ENCODE assay signal across 8 cellular contexts in genomic region chr3:155870945-155871745, GRCh38. TPM values are rescaled to one million over a fixed set of nuclear protein-coding genes. Genes with fewer than 3 reads are reported as not detected.
DNase-seq lines count a peak whose midpoint lies in the region; ATAC-seq and TF ChIP-seq lines count a peak whose summit lies in the region.

No MANE protein-coding gene starts in this region.

- no peaks in the 10 kb centered on the region for H3K36me3 ChIP-seq in right atrium auricular region

- peak overlapping the region; percentile 79 for H3K27ac ChIP-seq in CD4-positive, alpha-beta T cell (ENCODE audit: low read depth, low read length)
- peak overlapping the region; percentile 92 to 97 for H3K27ac ChIP-seq in right atrium auricular region

- H3K4me1 Mint-ChIP-seq in CD4-positive, alpha-beta T cell (ENCODE audit: low read depth) = peaks cover 40% of the 10 kb centered on the region

- no peaks in the 10 kb centered on the region for H3K27me3 ChIP-seq in CD4-positive, alpha-beta T cell (ENCODE audit: control insufficient read depth, insufficient read depth, low read length)
- H3K27me3 ChIP-seq in right atrium auricular region = no peaks in the 10 kb centered on the region

- H3K4me3 ChIP-seq in right atrium auricular region (peak overlapping the region; percentile 97 to 98), retinal pigment epithelial cell (ENCODE audit: low read length) (peak overlapping the region; percentile 81)

- POLR2A ChIA-PET in CD4-positive, alpha-beta T cell (lab: Charles Lee) = interaction anchor here (0.6 to 4.9 kb wide), 9 partner anchors 10 to 1304 kb away, joined by 3 to 75 read pairs (median 5); partner anchors contain the start of genes C3orf33, SLC33A1 and SSR3

- H3K9me3 ChIP-seq in CD4-positive, alpha-beta T cell (ENCODE audit: control insufficient read depth, low read length) = no peaks in the 10 kb centered on the region
- no peaks in the 10 kb centered on the region for H3K9me3 ChIP-seq in right atrium auricular region

- H3K27ac Mint-ChIP-seq in CD4-positive, alpha-beta T cell = peak overlapping the region; percentile 77

- CTCF ChIA-PET in CD4-positive, alpha-beta T cell (lab: Charles Lee) = interaction anchor here (1.0 to 4.6 kb wide), 4 partner anchors 18 to 65 kb away, joined by 4 to 54 read pairs (median 8); partner anchors contain the start of genes C3orf33 and SLC33A1

- no peaks in the 10 kb centered on the region for H3K9me3 Mint-ChIP-seq in CD4-positive, alpha-beta T cell

- intact Hi-C loops in CD4-positive, alpha-beta T cell (cut with DNase I, micrococcal nuclease) = loop anchor here (1.0 to 10.0 kb wide), 9 partner anchors 17 to 1549 kb away; partner anchors contain the start of genes DHX36 (in 2 of the 2), SLC33A1 (in 2 of the 2), C3orf33 (in 1 of the 2) and PLCH1 (in 1 of the 2)

- H3K4me1 ChIP-seq in right atrium auricular region = peaks cover 0 to 32% of the 10 kb centered on the region in 2 donors

- TF ChIP-seq CTCF in CD4-positive, alpha-beta T cell (IDR thresholded peaks at IDR 0.05) = no peak
- TF ChIP-seq CTCF in right atrium auricular region (IDR thresholded peaks at IDR 0.05) (no peak), retinal pigment epithelial cell (conservative IDR thresholded peaks at IDR 0.05; ENCODE audit: low read depth, low read length) (no peak)

- H3K36me3 Mint-ChIP-seq in CD4-positive, alpha-beta T cell (ENCODE audit: low read depth) = peaks cover 10% of the 10 kb centered on the region

- no peaks in the 10 kb centered on the region for H3K27me3 Mint-ChIP-seq in CD4-positive, alpha-beta T cell

- peak; percentile 9 for ATAC-seq in CD4-positive, alpha-beta T cell (ENCODE audit: poor library complexity)
- ATAC-seq in GM19351 (IDR thresholded peaks at IDR 0.05; ENCODE audit: unreplicated experiment) = peak; percentile 22
- ATAC-seq in HG03442 (IDR thresholded peaks at IDR 0.05; ENCODE audit: unreplicated experiment) = peak; percentile 21

- H3K4me3 Mint-ChIP-seq in CD4-positive, alpha-beta T cell = peak overlapping the region; percentile 96

- peak; percentile 6 to 48 (median 21) for DNase-seq in CD4-positive, alpha-beta T cell
- DNase-seq in T follicular helper cell (ENCODE audit: low read depth) (peak; percentile 22), amniotic epithelial cell (ENCODE audit: low read depth) (peak; percentile 40), right atrium auricular region (ENCODE audit: low spot score) (peak; percentile 67), retinal pigment epithelial cell (ENCODE audit: low read depth) (no peak), HPDE6-E6E7 (ENCODE audit: extremely low spot score) (no peak)

RNA-seq across cellular contexts. Expression of gene GMPS, which starts 0.7 kb away (rescaled TPM):
- total RNA-seq in CD4-positive, alpha-beta T cell = 10 to 100 TPM; 34.1 to 34.3 TPM
- total RNA-seq in right atrium auricular region = 10 to 100 TPM; 22.2 to 22.9 TPM

RNA-seq across cellular contexts. Expression of gene SLC33A1, which starts 16.9 kb away (rescaled TPM):
- 10 to 100 TPM; 14.6 to 16.4 TPM for total RNA-seq in CD4-positive, alpha-beta T cell
- total RNA-seq in right atrium auricular region = 10 to 100 TPM; 22.3 to 24.6 TPM

Comparison
In these comparisons a context has a peak if more than half of its experiments do, and no peak if none do; other contexts are left out.
1. DNase-seq: peak in CD4-positive, alpha-beta T cell (10 of 10), T follicular helper cell (single experiment), amniotic epithelial cell (single experiment) and right atrium auricular region (single experiment); none in retinal pigment epithelial cell (single experiment) and HPDE6-E6E7 (single experiment).
2. Peak in every context shown above with its lines, with median percentiles within 50 percentile points of each other: ATAC-seq.